Comparison of ENCODE assay signal across 11 cellular contexts in the genomic region with DNA sequence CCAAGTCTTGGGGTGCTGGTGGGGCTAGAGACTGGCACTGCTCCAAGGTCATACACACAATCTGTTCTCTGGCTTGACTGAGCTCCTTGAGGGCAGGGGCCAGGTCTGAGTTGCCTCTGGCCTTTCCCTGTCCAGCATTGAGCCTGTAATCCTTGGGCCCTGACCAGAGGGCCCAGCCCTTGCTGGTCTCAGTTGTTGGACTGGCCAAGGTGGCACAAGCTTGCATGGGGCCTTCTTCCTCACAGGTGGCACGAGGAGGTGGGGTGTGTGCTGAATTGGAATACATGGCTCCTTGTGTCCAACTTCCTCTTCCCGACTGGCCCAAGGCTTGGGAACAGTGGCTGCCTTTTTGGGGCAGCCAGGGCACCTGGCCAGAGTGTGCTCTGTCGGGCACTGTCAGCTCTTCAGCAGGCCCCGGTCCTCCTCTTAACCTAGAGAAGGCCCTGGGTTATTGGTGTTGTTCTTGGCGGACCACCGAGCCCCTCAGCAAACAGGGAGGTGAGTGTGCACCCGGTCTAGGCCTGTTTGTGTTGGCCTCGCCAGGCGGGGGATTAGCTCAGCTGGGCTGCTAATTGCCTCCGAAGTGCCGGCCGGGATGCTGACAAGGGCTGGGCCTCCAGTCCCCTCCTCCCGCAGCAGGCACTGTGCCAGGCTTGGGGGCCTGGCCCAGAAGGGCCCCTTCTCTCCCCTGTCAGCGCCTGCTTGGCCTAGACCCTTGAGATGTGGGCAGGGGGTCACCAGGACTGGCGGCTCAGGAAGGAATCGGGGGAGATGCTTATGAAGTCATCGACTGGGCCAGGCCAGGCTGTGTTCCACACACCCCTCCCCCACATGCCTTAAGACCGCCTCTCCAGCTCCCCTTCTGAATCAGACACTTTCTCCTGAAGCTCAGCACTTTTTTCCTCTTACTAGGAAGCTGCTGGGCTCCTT. TPM values are rescaled to one million over a fixed set of nuclear protein-coding genes. Genes with fewer than 3 reads are reported as not detected.
DNase-seq lines count a peak whose midpoint lies in the region; ATAC-seq and TF ChIP-seq lines count a peak whose summit lies in the region.
"Had no signal": no experiment of that assay in that cellular context is flagged by ENCODE, and none has a peak within 500 bp of the region (broad histone marks: within the 10 kb centered on the region; RNA-seq: fewer than 3 reads in every experiment).

No MANE protein-coding gene starts in this region.

- H3K79me1 ChIP-seq in mesendoderm (ENCODE audit: low read length), result peaks cover 27% of the 10 kb centered on the region

- no peak overlapping the region for H4K5ac ChIP-seq in mesendoderm (ENCODE audit: low read length)

- no peaks in the 10 kb centered on the region for H3K27me3 Mint-ChIP-seq in activated naive CD4-positive, alpha-beta T cell treated with anti-CD3 and anti-CD28 coated beads, Interleukin-2, amount 50 U/mL, for 24 hours
- H3K27me3 Mint-ChIP-seq in chondrocyte (ENCODE audit: low read depth), result no peaks in the 10 kb centered on the region
- H3K27me3 Mint-ChIP-seq in memory B cell, result no peaks in the 10 kb centered on the region

- H2AK5ac ChIP-seq in mesendoderm (ENCODE audit: low read length), result no peak overlapping the region

- no peak overlapping the region for H3K18ac ChIP-seq in mesendoderm (ENCODE audit: low read length)

- intact Hi-C loops in thyroid gland (cut with DNase I), result no loop called here

- H3K79me2 ChIP-seq in mesendoderm (ENCODE audit: control insufficient read depth, insufficient read depth, low read length), result no peaks in the 10 kb centered on the region

- H3K27ac ChIP-seq in thyroid gland (peak overlapping the region in 2 of 3 donors; percentile 12 to 23), mesendoderm (ENCODE audit: low read depth, low read length) (no peak overlapping the region)
- H3K27ac ChIP-seq: SK-N-MC had no signal

- peaks cover 42% of the 10 kb centered on the region for H3K4me1 Mint-ChIP-seq in activated naive CD4-positive, alpha-beta T cell treated with anti-CD3 and anti-CD28 coated beads, Interleukin-2, amount 50 U/mL, for 24 hours
- H3K4me1 Mint-ChIP-seq in chondrocyte (ENCODE audit: low read depth) (peaks cover 40% of the 10 kb centered on the region), memory B cell (peaks cover 53% of the 10 kb centered on the region)

- H4K8ac ChIP-seq in mesendoderm (ENCODE audit: low read depth, low read length), result no peak overlapping the region

- no peak overlapping the region for H2BK15ac ChIP-seq in mesendoderm (replicated peaks; ENCODE audit: low read depth)

- ATAC-seq in memory B cell (ENCODE audit: low read depth), result no peak

- no peak overlapping the region for H3K23ac ChIP-seq in mesendoderm (ENCODE audit: low read length)

- no peak for DNase-seq in activated naive CD4-positive, alpha-beta T cell treated with Interleukin-2 at 50 U/mL for 16 hours
- DNase-seq in chondrocyte (ENCODE audit: low spot score) (peak; percentile 86), memory B cell (ENCODE audit: low spot score in 2 of 2) (no peak), thyroid gland (no peak), mesendoderm (no peak), NCI-H526 (lab: John Stamatoyannopoulos, UW) (no peak), HuH-7 (ENCODE audit: low spot score) (no peak)
- DNase-seq: Karpas-422 had no signal

- peak overlapping the region; percentile 85 for H3K27ac Mint-ChIP-seq in activated naive CD4-positive, alpha-beta T cell treated with anti-CD3 and anti-CD28 coated beads, Interleukin-2, amount 50 U/mL, for 24 hours
- peak overlapping the region; percentile 83 for H3K27ac Mint-ChIP-seq in chondrocyte (ENCODE audit: unreplicated experiment)
- H3K27ac Mint-ChIP-seq in memory B cell, result peak overlapping the region; percentile 80

- no peak overlapping the region for H2BK120ac ChIP-seq in mesendoderm (ENCODE audit: low read depth, low read length)

- 51 to 56% methylated on average over 7 of the region's 18 CpGs for WGBS in thyroid gland, 2 donors
- no CpG with 5 or more reads among the region's 18 CpGs for WGBS in mesendoderm (ENCODE audit: extremely low coverage, insufficient coverage, low lambda C conversion rate)

- H2BK5ac ChIP-seq in mesendoderm (ENCODE audit: low read length), result no peak overlapping the region

- TF ChIP-seq CTCF in chondrocyte (IDR thresholded peaks at IDR 0.05) (no peak), thyroid gland (IDR thresholded peaks at IDR 0.05) (no peak)

- no peak for TF ChIP-seq POLR2A in thyroid gland (IDR thresholded peaks at IDR 0.05)

- H3K4me3 Mint-ChIP-seq in activated naive CD4-positive, alpha-beta T cell treated with anti-CD3 and anti-CD28 coated beads, Interleukin-2, amount 50 U/mL, for 24 hours, result no peak overlapping the region
- H3K4me3 Mint-ChIP-seq in chondrocyte (ENCODE audit: unreplicated experiment) (no peak overlapping the region), memory B cell (no peak overlapping the region)
- H3K4me3 Mint-ChIP-seq: activated T-helper 1 cell treated with anti-CD3 and anti-CD28 coated beads, Interleukin-12 subunit alpha, Interleukin-12 subunit beta, Interleukin-2, Interleukin-4 antibody, amounts not matched to agents 30 ng/mL and 10 ng/mL and 1 ng/mL, durations not matched to agents 14 hours and 24 hours and 36 hours had no signal

- H3K4me1 ChIP-seq in thyroid gland, result peaks cover 13 to 38% of the 10 kb centered on the region in 2 donors
- peaks cover 4% of the 10 kb centered on the region for H3K4me1 ChIP-seq in mesendoderm (ENCODE audit: control insufficient read depth, low read depth, low read length)

- no peaks in the 10 kb centered on the region for H3K9me3 Mint-ChIP-seq in activated naive CD4-positive, alpha-beta T cell treated with anti-CD3 and anti-CD28 coated beads, Interleukin-2, amount 50 U/mL, for 24 hours
- H3K9me3 Mint-ChIP-seq in chondrocyte (ENCODE audit: low read depth) (no peaks in the 10 kb centered on the region), memory B cell (no peaks in the 10 kb centered on the region)
- H3K9me3 Mint-ChIP-seq: activated T-helper 1 cell treated with anti-CD3 and anti-CD28 coated beads, Interleukin-12 subunit alpha, Interleukin-12 subunit beta, Interleukin-2, Interleukin-4 antibody, amounts not matched to agents 30 ng/mL and 10 ng/mL and 1 ng/mL, durations not matched to agents 14 hours and 24 hours and 36 hours had no signal

- H3K56ac ChIP-seq in mesendoderm (ENCODE audit: low read length), result no peak overlapping the region

- H3K36me3 Mint-ChIP-seq in activated naive CD4-positive, alpha-beta T cell treated with anti-CD3 and anti-CD28 coated beads, Interleukin-2, amount 50 U/mL, for 24 hours, result peaks cover 9% of the 10 kb centered on the region
- H3K36me3 Mint-ChIP-seq in chondrocyte (ENCODE audit: low read depth), result peaks cover 12% of the 10 kb centered on the region
- H3K36me3 Mint-ChIP-seq in memory B cell, result peaks cover 14% of the 10 kb centered on the region

- no peak overlapping the region for H3K4me2 ChIP-seq in mesendoderm (ENCODE audit: low read length)

- no peaks in the 10 kb centered on the region for H3K9me3 ChIP-seq in thyroid gland

- no peaks in the 10 kb centered on the region for H3K27me3 ChIP-seq in thyroid gland
- no peaks in the 10 kb centered on the region for H3K27me3 ChIP-seq in mesendoderm (ENCODE audit: insufficient read depth, low read length, poor library complexity)

- H3K36me3 ChIP-seq in thyroid gland (no peaks in the 10 kb centered on the region), mesendoderm (ENCODE audit: control insufficient read depth, insufficient read depth, low read length) (peaks cover 4% of the 10 kb centered on the region)

- no peak overlapping the region for H3K9ac ChIP-seq in mesendoderm (ENCODE audit: low read length)

- H3K4me3 ChIP-seq in thyroid gland (replicated peaks in 1 of 3) (no peak overlapping the region), mesendoderm (ENCODE audit: low read length) (no peak overlapping the region)
- H3K4me3 ChIP-seq: SK-N-MC had no signal

- no peak overlapping the region for H3K4ac ChIP-seq in mesendoderm (ENCODE audit: low read depth, low read length)

RNA-seq across cellular contexts. Expression of gene WNT4, which starts 28.5 kb away (rescaled TPM):
- total RNA-seq in chondrocyte (0.05 to 0.46 TPM (median 0.08 TPM) in 3 replicates), thyroid gland (1 to 10 TPM in 1 of 4 donors, under 1 TPM in 3; 0.29 to 3.0 (median 0.43) TPM)
- 0.08 TPM for polyA plus RNA-seq in mesendoderm (2013, experiment 1 of 2)
- 0.10 TPM for polyA plus RNA-seq in mesendoderm (2013, experiment 2 of 2)
- total RNA-seq: activated T-helper 1 cell treated with anti-CD3 and anti-CD28 coated beads, Interleukin-12 subunit alpha, Interleukin-12 subunit beta, Interleukin-2, Interleukin-4 antibody, amounts not matched to agents 30 ng/mL and 10 ng/mL and 1 ng/mL, durations not matched to agents 14 hours and 24 hours and 36 hours had no signal
